9 cellular contexts compared by ENCODE assay signal in the genomic region with DNA sequence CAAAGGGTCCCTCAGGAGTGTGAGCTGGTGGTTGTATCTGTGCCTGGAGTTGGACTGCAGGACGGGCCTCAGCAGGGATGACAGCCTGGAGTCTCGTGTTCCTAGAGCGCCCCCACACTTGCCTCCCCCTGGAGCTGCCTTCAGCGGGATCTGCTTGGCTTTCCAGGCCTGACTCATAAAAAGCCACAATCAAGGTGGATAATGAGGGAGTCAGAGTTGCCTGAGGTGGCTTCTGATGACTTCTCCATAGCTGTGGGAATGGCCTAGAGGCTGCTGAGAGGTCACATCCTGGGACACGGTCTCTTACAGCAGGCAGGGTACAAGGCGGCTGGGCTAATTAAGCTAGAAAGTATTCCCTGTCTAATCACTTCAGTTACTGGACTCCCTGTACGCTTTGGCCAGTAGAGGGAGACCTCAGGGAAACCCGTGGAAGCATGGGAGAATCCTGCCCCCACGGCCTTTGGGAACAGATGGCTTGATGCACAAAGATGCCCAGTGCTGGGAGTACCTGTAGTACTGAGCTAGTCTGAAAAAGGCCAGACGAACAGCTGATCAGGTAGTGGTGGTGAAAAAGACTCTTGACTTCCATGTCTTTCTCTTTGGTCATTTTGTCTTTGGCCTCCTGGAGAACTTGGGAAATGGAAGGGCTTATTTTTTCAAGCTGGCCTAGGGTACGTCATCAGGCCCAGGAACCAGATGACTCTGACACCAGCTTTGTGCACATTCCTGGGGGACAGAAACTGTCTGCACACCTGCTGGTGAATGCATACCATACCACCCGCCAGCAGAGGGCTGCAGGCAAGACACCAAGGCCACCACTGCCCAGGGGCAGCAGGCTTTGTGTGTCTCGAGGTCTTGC. TPM values are rescaled to one million over a fixed set of nuclear protein-coding genes. Genes with fewer than 3 reads are reported as not detected.
DNase-seq lines count a peak whose midpoint lies in the region; ATAC-seq and TF ChIP-seq lines count a peak whose summit lies in the region.
"Had no signal": no experiment of that assay in that cellular context is flagged by ENCODE, and none has a peak within 500 bp of the region (broad histone marks: within the 10 kb centered on the region; RNA-seq: fewer than 3 reads in every experiment).

No MANE protein-coding gene starts in this region.

- peak; percentile 78 for ATAC-seq in left lung

- peak; percentile 71 for TF ChIP-seq CTCF in GM06990 (IDR thresholded peaks at IDR 0.05; ENCODE audit: insufficient read depth, low read length, poor library complexity, severe bottlenecking)
- TF ChIP-seq CTCF in astrocyte of the spinal cord (IDR thresholded peaks at IDR 0.05; ENCODE audit: low read depth, low read length), result peak; percentile 70
- no peak for TF ChIP-seq CTCF in left lung (IDR thresholded peaks at IDR 0.05)

- intact Hi-C loops in left lung (cut with DNase I), result no loop called here
- intact Hi-C loops in CD4-positive, alpha-beta memory T cell (cut with micrococcal nuclease), result no loop called here

- DNase-seq in 8988T (peak; percentile 55), GM06990 (ENCODE audit: extremely low read depth, insufficient read length) (peak; percentile 28), LHCN-M2 (ENCODE audit: low read depth) (peak; percentile 37), astrocyte of the spinal cord (ENCODE audit: low read depth, low spot score) (no peak), left lung (no peak), GM19238 (ENCODE audit: insufficient read length, low spot score) (no peak), hippocampal formation (lab: John Stamatoyannopoulos, UW) (no peak)
- DNase-seq in CD4-positive, alpha-beta memory T cell, result no peak

- H3K9me3 ChIP-seq in left lung, result no peaks in the 10 kb centered on the region
- H3K9me3 ChIP-seq in CD4-positive, alpha-beta memory T cell (ENCODE audit: control insufficient read depth in 1 of 2, low read length in 2 of 2), result no peaks in the 10 kb centered on the region

- peaks cover 1 to 7% of the 10 kb centered on the region in 2 donors for H3K27me3 Mint-ChIP-seq in CD4-positive, alpha-beta memory T cell

- H3K27ac ChIP-seq in left lung, result no peak overlapping the region
- H3K27ac ChIP-seq in CD4-positive, alpha-beta memory T cell (ENCODE audit: low read depth, low read length), result no peak overlapping the region

- in situ Hi-C loops in astrocyte of the spinal cord (cut with HindIII; ENCODE audit: low sequenced_read_pairs), result no loop called here

- H3K36me3 Mint-ChIP-seq in CD4-positive, alpha-beta memory T cell, result no peaks in the 10 kb centered on the region

- H3K27ac Mint-ChIP-seq in CD4-positive, alpha-beta memory T cell, result no peak overlapping the region
- H3K27ac Mint-ChIP-seq: dendritic cell treated with granulocyte-macrophage colony-stimulating factor and Interleukin-4, amounts not matched to agents 40 ng/mL and 50 ng/mL, for 4 days had no signal

- H3K36me3 ChIP-seq in GM06990 (ENCODE audit: control insufficient read depth, insufficient read depth, low read length) (no peaks in the 10 kb centered on the region), left lung (no peaks in the 10 kb centered on the region)
- H3K36me3 ChIP-seq in CD4-positive, alpha-beta memory T cell (ENCODE audit: insufficient read depth, low read length), result no peaks in the 10 kb centered on the region

- POLR2A ChIA-PET in CD4-positive, alpha-beta memory T cell (lab: Charles Lee; ENCODE audit: partially characterized antibody), result no interaction called here

- CTCF ChIA-PET in CD4-positive, alpha-beta memory T cell (lab: Charles Lee; ENCODE audit: partially characterized antibody), result no interaction called here

- H3K4me3 Mint-ChIP-seq in CD4-positive, alpha-beta memory T cell, result no peak overlapping the region
- H3K4me3 Mint-ChIP-seq: dendritic cell treated with granulocyte-macrophage colony-stimulating factor and Interleukin-4, amounts not matched to agents 40 ng/mL and 50 ng/mL, for 4 days had no signal

- H3K4me3 ChIP-seq in GM06990 (replicated peaks; ENCODE audit: low read depth, low read length), result no peak overlapping the region
- no peak overlapping the region for H3K4me3 ChIP-seq in astrocyte of the spinal cord (ENCODE audit: low read depth, low read length)
- no peak overlapping the region for H3K4me3 ChIP-seq in left lung
- no peak overlapping the region for H3K4me3 ChIP-seq in CD4-positive, alpha-beta memory T cell (ENCODE audit: low read length in 2 of 2)

- H3K4me1 ChIP-seq in left lung, result no peaks in the 10 kb centered on the region
- H3K4me1 ChIP-seq in CD4-positive, alpha-beta memory T cell (ENCODE audit: insufficient read depth, low read length), result peaks cover 11% of the 10 kb centered on the region

- H3K4me1 Mint-ChIP-seq in CD4-positive, alpha-beta memory T cell, result peaks cover 6 to 8% (median 7%) of the 10 kb centered on the region in 4 donors

- H3K27me3 ChIP-seq in GM06990 (replicated peaks; ENCODE audit: control insufficient read depth, insufficient read depth, low read length) (no peaks in the 10 kb centered on the region), left lung (peaks cover 0 to 4% of the 10 kb centered on the region in 2 donors)
- H3K27me3 ChIP-seq in CD4-positive, alpha-beta memory T cell (ENCODE audit: insufficient read depth, low read length), result no peaks in the 10 kb centered on the region

- no peaks in the 10 kb centered on the region for H3K9me3 Mint-ChIP-seq in CD4-positive, alpha-beta memory T cell
- H3K9me3 Mint-ChIP-seq: dendritic cell treated with granulocyte-macrophage colony-stimulating factor and Interleukin-4, amounts not matched to agents 40 ng/mL and 50 ng/mL, for 4 days had no signal

RNA-seq across cellular contexts. Expression of gene FRRS1L, which starts 16.1 kb away (rescaled TPM):
- under 0.01 TPM in 1 of 2 replicates, not detected in the other for total RNA-seq in LHCN-M2 (2014; rRNA removed)
- polyA plus RNA-seq in LHCN-M2 (2012), result 0.27 TPM
- under 1 TPM in 1 of 2 donors, not detected in 1; 0.47 TPM for total RNA-seq in left lung
- total RNA-seq in CD4-positive, alpha-beta memory T cell, result not detected
- not detected for polyA plus RNA-seq in CD4-positive, alpha-beta memory T cell

Comparison
In these comparisons a context has a peak if more than half of its experiments do, and no peak if none do; other contexts are left out.
1. DNase-seq: peak in 8988T (single experiment), GM06990 (single experiment) and LHCN-M2 (single experiment); none in astrocyte of the spinal cord (single experiment), left lung (0 of 2), CD4-positive, alpha-beta memory T cell (0 of 5), GM19238 (single experiment) and hippocampal formation (0 of 2).
2. CTCF ChIP-seq: peak in GM06990 (single experiment) and astrocyte of the spinal cord (single experiment); none in left lung (0 of 2).